22 cellular contexts compared by ENCODE assay signal in genomic region chr4:162237676-162238075, GRCh38.
DNase-seq lines count a peak whose midpoint lies in the region; ATAC-seq, FAIRE-seq and TF ChIP-seq lines count a peak whose summit lies in the region.
"Had no signal": no experiment of that assay in that cellular context is flagged by ENCODE, and none has a peak within 500 bp of the region (broad histone marks: within the 10 kb centered on the region; RNA-seq: fewer than 3 reads in every experiment).

No MANE protein-coding gene starts in this region.

- intact Hi-C loops in HepG2 (cut with micrococcal nuclease; ENCODE audit: unreplicated experiment) (no loop called here), right lobe of liver (cut with DNase I) (no loop called here), IMR-90 (cut with micrococcal nuclease) (no loop called here), transverse colon (cut with DNase I; ENCODE audit: low total_unique reads) (no loop called here)

- H2BK120ac ChIP-seq in IMR-90 (ENCODE audit: low read depth, low read length) (no peak overlapping the region), H1 (replicated peaks; ENCODE audit: low read depth, low read length) (no peak overlapping the region)

- no peak for TF ChIP-seq POLR2A in HepG2 (IDR thresholded peaks at IDR 0.05; ENCODE audit: insufficient read depth in 1 of 2, low read depth in 2 of 2, low read length in 2 of 2)
- no peak for TF ChIP-seq POLR2A in right lobe of liver (IDR thresholded peaks at IDR 0.05)
- no peak for TF ChIP-seq POLR2A in IMR-90 (IDR thresholded peaks at IDR 0.05; ENCODE audit: low read depth, low read length)
- no peak for TF ChIP-seq POLR2A in H1 (IDR thresholded peaks at IDR 0.05; ENCODE audit: control extremely low read depth in 1 of 2, low read depth in 2 of 2, low read length in 2 of 2)
- TF ChIP-seq POLR2A in transverse colon (IDR thresholded peaks at IDR 0.05), result no peak

- H3K4ac ChIP-seq in IMR-90 (ENCODE audit: low read depth, low read length) (no peak overlapping the region), H1 (replicated peaks; ENCODE audit: insufficient read length, low read depth, low read length) (no peak overlapping the region)

- no peak overlapping the region for H3K4me3 ChIP-seq in HepG2 (replicated peaks in 1 of 3; ENCODE audit: insufficient read depth in 1 of 3, low read depth in 2 of 3, low read length in 3 of 3)
- no peak overlapping the region for H3K4me3 ChIP-seq in right lobe of liver
- H3K4me3 ChIP-seq in IMR-90 (ENCODE audit: insufficient read depth, low read depth, low read length), result no peak overlapping the region
- H3K4me3 ChIP-seq in H1 (ENCODE audit: extremely low read depth in 1 of 4, insufficient read depth in 2 of 4, low read depth in 3 of 4, low read length in 4 of 4), result no peak overlapping the region
- no peak overlapping the region for H3K4me3 ChIP-seq in transverse colon
- H3K4me3 ChIP-seq: BLaER1, GM12878 had no signal

- no peaks in the 10 kb centered on the region for H3K9me1 ChIP-seq in IMR-90 (ENCODE audit: insufficient read depth, low read length)

- no peak overlapping the region for H2BK5ac ChIP-seq in IMR-90 (ENCODE audit: low read depth, low read length, poor library complexity, severe bottlenecking)
- no peak overlapping the region for H2BK5ac ChIP-seq in H1 (ENCODE audit: low read depth, low read length)

- no TSS peak for BruUV-seq in HepG2 (replicated peaks; lab: Mats Ljungman, UMichigan)
- BruUV-seq in IMR-90 (replicated peaks; lab: Mats Ljungman, UMichigan), result no TSS peak

- H3K9me3 ChIP-seq in HepG2 (ENCODE audit: low read length) (no peaks in the 10 kb centered on the region), right lobe of liver (no peaks in the 10 kb centered on the region), IMR-90 (ENCODE audit: control insufficient read depth, insufficient read depth, low read length) (no peaks in the 10 kb centered on the region; the same call in 1 of the 2 replicates), H1 (ENCODE audit: insufficient read depth in 2 of 2, low read depth in 1 of 2, low read length in 1 of 2) (no peaks in the 10 kb centered on the region), transverse colon (no peaks in the 10 kb centered on the region)
- H3K9me3 ChIP-seq: BE2C, BLaER1 had no signal

- H3K56ac ChIP-seq in IMR-90 (ENCODE audit: extremely low read depth, insufficient read depth, low read length) (no peak overlapping the region), H1 (replicated peaks; ENCODE audit: insufficient read length, low read depth, low read length) (no peak overlapping the region)

- no peak overlapping the region for H2BK20ac ChIP-seq in IMR-90 (ENCODE audit: low read depth, low read length)
- H2BK20ac ChIP-seq in H1 (ENCODE audit: low read length), result no peak overlapping the region

- H3K79me1 ChIP-seq in IMR-90 (ENCODE audit: low read depth in 1 of 2, low read length in 2 of 2) (no peaks in the 10 kb centered on the region), H1 (ENCODE audit: low read depth, low read length) (no peaks in the 10 kb centered on the region)

- H4K5ac ChIP-seq in IMR-90 (ENCODE audit: low read depth, low read length) (no peak overlapping the region), H1 (ENCODE audit: insufficient read length, low read depth, low read length) (no peak overlapping the region)

- H4K91ac ChIP-seq in IMR-90 (ENCODE audit: insufficient read depth, low read depth, low read length), result no peak overlapping the region
- H4K91ac ChIP-seq in H1 (replicated peaks; ENCODE audit: insufficient read length, low read length), result no peak overlapping the region

- H3K4me1 ChIP-seq in HepG2 (ENCODE audit: insufficient read depth, low read length), result 0 out of 2 replicates have a peak, but pooled peaks cover 6% of the 10 kb centered on the region
- no peaks in the 10 kb centered on the region for H3K4me1 ChIP-seq in right lobe of liver
- no peaks in the 10 kb centered on the region for H3K4me1 ChIP-seq in IMR-90 (ENCODE audit: control insufficient read depth, insufficient read depth, low read length)
- H3K4me1 ChIP-seq in H1 (replicated peaks in 1 of 4; ENCODE audit: control insufficient read depth in 3 of 4, insufficient read depth in 4 of 4, low read length in 3 of 4), result no peaks in the 10 kb centered on the region
- peaks cover 0 to 5% (median 0%) of the 10 kb centered on the region in 4 donors for H3K4me1 ChIP-seq in transverse colon
- H3K4me1 ChIP-seq: BE2C, BLaER1 had no signal

- WGBS in HepG2 (ENCODE audit: low lambda C conversion rate), result 17% methylated on average over 2 of the region's 2 CpGs
- 54% methylated on average over 2 of the region's 2 CpGs for WGBS in right lobe of liver (ENCODE audit: insufficient coverage, low coverage, low lambda C conversion rate, missing lambda C conversion rate)
- no CpG with 5 or more reads among the region's 2 CpGs for WGBS in IMR-90 (ENCODE audit: extremely low coverage in 2 of 2, insufficient read length in 1 of 2), 2 experiments
- WGBS in H1 (ENCODE audit: extremely low coverage in 1 of 2, insufficient coverage in 1 of 2, insufficient read length in 1 of 2, insufficient replicate concordance in 2 of 2, low coverage in 1 of 2, low lambda C conversion rate in 2 of 2, missing lambda C conversion rate in 1 of 2), 2 experiments, result 86% methylated on average over 2 of the region's 2 CpGs; no CpG with 5 or more reads in 1 of the 2 experiments
- 74 to 81% methylated on average over 2 of the region's 2 CpGs for WGBS in transverse colon (ENCODE audit: low coverage in 1 of 2), 2 donors

- TF ChIP-seq RAD21 in HepG2 (CRISPR knock-in tag; IDR thresholded peaks at IDR 0.05), result no peak
- TF ChIP-seq RAD21 in IMR-90 (IDR thresholded peaks at IDR 0.05; ENCODE audit: low read length), result no peak
- no peak for TF ChIP-seq RAD21 in H1 (IDR thresholded peaks at IDR 0.05 in 1 of 2, conservative IDR thresholded peaks at IDR 0.05 in 1 of 2; ENCODE audit: low read depth in 2 of 2, low read length in 2 of 2)

- ATAC-seq in HepG2, result no peak
- ATAC-seq in right lobe of liver, result no peak
- ATAC-seq in IMR-90 (ENCODE audit: low read depth), result no peak
- ATAC-seq: GM12878 had no signal

- dilution Hi-C loops in IMR-90 (cut with HindIII; ENCODE audit: low sequenced_read_pairs, unreplicated experiment), result no loop called here

- H3K36me3 ChIP-seq in HepG2 (replicated peaks in 1 of 2; ENCODE audit: control insufficient read depth in 1 of 2, insufficient read depth in 2 of 2, low read length in 2 of 2) (no peaks in the 10 kb centered on the region), right lobe of liver (no peaks in the 10 kb centered on the region), IMR-90 (ENCODE audit: control insufficient read depth, insufficient read depth, low read length) (no peaks in the 10 kb centered on the region), H1 (ENCODE audit: control insufficient read depth in 2 of 4, insufficient read depth in 4 of 4, low read length in 3 of 4) (no peaks in the 10 kb centered on the region), transverse colon (no peaks in the 10 kb centered on the region)
- H3K36me3 ChIP-seq: BE2C, BLaER1 had no signal

- no peak overlapping the region for H3K18ac ChIP-seq in IMR-90 (ENCODE audit: low read depth, low read length)
- no peak overlapping the region for H3K18ac ChIP-seq in H1 (ENCODE audit: extremely low read depth, low read length)

- in situ Hi-C loops in HepG2 (cut with HindIII; ENCODE audit: extremely low pct_ligation_motif_present, low pct_unique_long_range_greater_than_20kb), result no loop called here
- in situ Hi-C loops in IMR-90 (cut with MboI; ENCODE audit: low sequenced_read_pairs), result no loop called here
- in situ Hi-C loops in transverse colon (cut with MboI; ENCODE audit: low pct_ligation_motif_present in 1 of 4, low pct_unique_long_range_greater_than_20kb in 1 of 4, low sequenced_read_pairs in 3 of 4), result no loop called here

- TF ChIP-seq EP300 in HepG2 (IDR thresholded peaks at IDR 0.05; ENCODE audit: low read depth in 2 of 2, low read length in 2 of 2), result no peak
- TF ChIP-seq EP300 in HepG2 (CRISPR knock-in tag; IDR thresholded peaks at IDR 0.05; ENCODE audit: borderline replicate concordance), result no peak
- TF ChIP-seq EP300 in H1 (IDR thresholded peaks at IDR 0.05; ENCODE audit: borderline replicate concordance in 1 of 2, low read depth in 2 of 2, low read length in 2 of 2), result no peak
- no peak for TF ChIP-seq EP300 in transverse colon (IDR thresholded peaks at IDR 0.05; ENCODE audit: low read depth)

- no peak overlapping the region for H3K9ac ChIP-seq in HepG2 (ENCODE audit: insufficient read depth, low read depth, low read length)
- H3K9ac ChIP-seq in IMR-90 (ENCODE audit: low read depth, low read length), result no peak overlapping the region
- H3K9ac ChIP-seq in H1 (replicated peaks in 1 of 4; ENCODE audit: extremely low read depth in 1 of 4, low read depth in 3 of 4, low read length in 3 of 4), result no peak overlapping the region
- H3K9ac ChIP-seq: BLaER1 had no signal

- no peak overlapping the region for H2AK5ac ChIP-seq in IMR-90 (ENCODE audit: low read depth, low read length)
- H2AK5ac ChIP-seq in H1 (ENCODE audit: low read depth, low read length), result no peak overlapping the region

- no peak overlapping the region for H2BK15ac ChIP-seq in IMR-90 (ENCODE audit: low read depth, low read length)
- no peak overlapping the region for H2BK15ac ChIP-seq in H1 (ENCODE audit: low read length)

- POLR2A ChIA-PET in HepG2 (lab: Yijun Ruan, JAX) (no interaction called here), IMR-90 (lab: Charles Lee; ENCODE audit: unreplicated experiment) (no interaction called here), H1 (lab: Charles Lee; ENCODE audit: partially characterized antibody) (no interaction called here)

- H3K79me2 ChIP-seq in HepG2 (ENCODE audit: insufficient read depth, low read length), result no peaks in the 10 kb centered on the region
- H3K79me2 ChIP-seq in H1 (ENCODE audit: control insufficient read depth in 1 of 2, insufficient read depth in 2 of 2, low read length in 2 of 2), result no peaks in the 10 kb centered on the region

- H3K23ac ChIP-seq in IMR-90 (ENCODE audit: low read depth, low read length), result no peak overlapping the region
- H3K23ac ChIP-seq in H1 (ENCODE audit: insufficient read length), result no peak overlapping the region

- no peak for DNase-seq in HepG2 (ENCODE audit: low spot score)
- no peak for DNase-seq in right lobe of liver
- no peak for DNase-seq in IMR-90
- DNase-seq in H1 (ENCODE audit: low read depth in 1 of 2, low spot score in 2 of 2), result no peak
- no peak for DNase-seq in DMS153 treated with DMSO at 0.1 percent for 48 hours (lab: John Stamatoyannopoulos, UW; ENCODE audit: unreplicated experiment)
- no peak for DNase-seq in transverse colon
- DNase-seq: ACHN; BE2C; C1 segment of cervical spinal cord; CD4-positive, alpha-beta memory T cell; CD4-positive, CD25-positive, alpha-beta regulatory T cell; CD8-positive, alpha-beta memory T cell; COR-L47; DMS 273 treated with DMSO at 0.1 percent for 48 hours; DMS153; DMS79 treated with DMSO at 0.1 percent for 48 hours; GDM1 had no signal

- no peak overlapping the region for H3K14ac ChIP-seq in IMR-90 (replicated peaks; ENCODE audit: low read depth, low read length)
- no peak overlapping the region for H3K14ac ChIP-seq in H1 (ENCODE audit: insufficient read length)

- no peak overlapping the region for H2BK12ac ChIP-seq in H1 (ENCODE audit: low read depth, low read length)

- H2AFZ ChIP-seq in HepG2 (ENCODE audit: low read length) (no peak overlapping the region), IMR-90 (replicated peaks; ENCODE audit: low read length, poor library complexity) (no peak overlapping the region), H1 (ENCODE audit: low read length) (no peak overlapping the region)

- CTCF ChIA-PET in HepG2 (lab: Yijun Ruan, JAX; ENCODE audit: low intra/inter-chr PET ratio, low total read pairs) (no interaction called here), IMR-90 (lab: Yijun Ruan, JAX) (no interaction called here), H1 (lab: Charles Lee; ENCODE audit: partially characterized antibody) (no interaction called here)

- H4K8ac ChIP-seq in IMR-90 (ENCODE audit: low read depth in 2 of 2, low read length in 2 of 2) (no peak overlapping the region), H1 (ENCODE audit: extremely low read depth, insufficient read depth, low read length) (no peak overlapping the region)

- H4K20me1 ChIP-seq in HepG2 (ENCODE audit: insufficient read depth, low read length) (no peaks in the 10 kb centered on the region), IMR-90 (ENCODE audit: insufficient read depth, low read length) (no peaks in the 10 kb centered on the region), H1 (replicated peaks in 1 of 2; ENCODE audit: control insufficient read depth in 1 of 2, insufficient read depth in 2 of 2, low read length in 2 of 2) (no peaks in the 10 kb centered on the region)
- H4K20me1 ChIP-seq: BLaER1 had no signal

- no peak for FAIRE-seq in HepG2 (lab: Jason Lieb, UNC)
- no peak for FAIRE-seq in H1 (lab: Jason Lieb, UNC)
- FAIRE-seq: GM12878, GM12892, GM18507 had no signal

- no peak overlapping the region for H3K27ac ChIP-seq in HepG2 (ENCODE audit: extremely low read length, insufficient read depth, low read length)
- no peak overlapping the region for H3K27ac ChIP-seq in right lobe of liver
- no peak overlapping the region for H3K27ac ChIP-seq in IMR-90 (ENCODE audit: insufficient read depth, low read length)
- H3K27ac ChIP-seq in H1 (ENCODE audit: low read depth, low read length), result no peak overlapping the region
- H3K27ac ChIP-seq in transverse colon, result no peak overlapping the region
- H3K27ac ChIP-seq: 22Rv1, BLaER1 had no signal

- no peak overlapping the region for H2AK9ac ChIP-seq in IMR-90 (replicated peaks; ENCODE audit: low read depth, low read length, poor library complexity)

- H3K23me2 ChIP-seq in H1 (ENCODE audit: low read depth, low read length), result no peaks in the 10 kb centered on the region

- TF ChIP-seq CTCF in HepG2 (CRISPR knock-in tag; IDR thresholded peaks at IDR 0.05), result no peak
- no peak for TF ChIP-seq CTCF in right lobe of liver (IDR thresholded peaks at IDR 0.05)
- TF ChIP-seq CTCF in IMR-90 (conservative IDR thresholded peaks at IDR 0.05; ENCODE audit: low read depth, low read length), result no peak
- TF ChIP-seq CTCF in H1 (IDR thresholded peaks at IDR 0.05; ENCODE audit: control extremely low read depth in 1 of 3, insufficient read depth in 1 of 3, low read depth in 1 of 3, low read length in 3 of 3), result no peak
- TF ChIP-seq CTCF in transverse colon (IDR thresholded peaks at IDR 0.05), result no peak

- H3K4me2 ChIP-seq in HepG2 (ENCODE audit: low read depth, low read length), result no peak overlapping the region
- no peak overlapping the region for H3K4me2 ChIP-seq in IMR-90 (ENCODE audit: low read depth, low read length)
- no peak overlapping the region for H3K4me2 ChIP-seq in H1 (ENCODE audit: insufficient read depth in 1 of 2, low read depth in 2 of 2, low read length in 2 of 2)
- H3K4me2 ChIP-seq: BLaER1 had no signal

- H3K27me3 ChIP-seq in HepG2 (ENCODE audit: control insufficient read depth in 1 of 2, insufficient read depth in 2 of 2, low read length in 2 of 2) (no peaks in the 10 kb centered on the region), right lobe of liver (no peaks in the 10 kb centered on the region), IMR-90 (ENCODE audit: control insufficient read depth, insufficient read depth, low read length) (no peaks in the 10 kb centered on the region), H1 (replicated peaks in 1 of 4; ENCODE audit: control insufficient read depth in 3 of 4, extremely low read depth in 1 of 4, insufficient read depth in 3 of 4, low read length in 3 of 4) (no peaks in the 10 kb centered on the region), transverse colon (no peaks in the 10 kb centered on the region)
- H3K27me3 ChIP-seq: BE2C, BLaER1 had no signal

Comparison
In these comparisons a context has a peak if more than half of its experiments do, and no peak if none do; other contexts are left out.
1. Of the 41 proteins assayed by ChIP-seq in both HepG2 and H1: peak only in HepG2: none; only in H1: none; in both: MAFK; in neither: 40.